1 cellular context compared by ENCODE assay signal in the genomic region with DNA sequence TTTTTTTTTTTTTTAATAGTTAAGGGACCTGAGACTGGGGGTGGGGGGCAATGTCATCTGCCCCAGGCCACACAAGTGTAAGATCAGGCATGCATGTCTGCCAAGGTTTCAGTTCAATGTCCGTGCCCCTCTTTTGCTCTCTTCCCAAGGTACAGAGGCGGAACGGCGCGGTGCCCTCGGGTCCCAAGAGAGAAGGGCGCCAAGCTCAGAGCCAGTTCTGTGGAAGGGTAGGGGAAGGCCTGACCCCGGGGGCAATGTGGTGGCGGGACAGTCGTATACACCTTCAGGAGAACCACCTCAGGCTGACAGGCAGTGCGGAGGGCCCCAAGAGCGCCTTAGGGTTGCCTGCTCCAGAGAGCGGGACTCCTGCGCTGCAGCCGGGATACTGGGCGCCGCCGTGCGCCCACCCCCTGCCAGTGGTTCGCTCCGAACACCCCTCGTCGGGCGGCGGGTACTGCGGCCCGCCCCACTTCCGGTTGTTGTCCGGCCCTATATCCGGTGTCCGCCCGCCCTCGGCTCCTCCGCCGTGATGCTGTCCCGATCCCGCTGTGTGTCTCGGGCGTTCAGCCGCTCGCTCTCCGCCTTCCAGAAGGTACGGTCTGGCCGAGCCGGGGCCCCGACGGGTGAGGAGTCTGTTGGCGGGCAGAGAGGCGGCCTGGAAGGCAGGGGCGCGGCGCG.
TF ChIP-seq lines count a peak whose summit lies in the region.

A gene (plus strand): TSS at position 492 of the 678 bp plus-strand sequence. CDS start 38 bp downstream, at position 530.

TF ChIP-seq in K562, 482 proteins besides CTCF, POLR2A, EP300 and RAD21 (continued from another document and continues in another):
- no peak for TF ChIP-seq TBL1XR1 (IDR thresholded peaks at IDR 0.05; ENCODE audit: low read length in 2 of 2)
- no peak for TF ChIP-seq KLF6 (CRISPR knock-in tag; IDR thresholded peaks at IDR 0.05; ENCODE audit: borderline replicate concordance)
- no peak for TF ChIP-seq RBM25 (IDR thresholded peaks at IDR 0.05; ENCODE audit: low read depth, low read length, severe bottlenecking)
- no peak for TF ChIP-seq GTF2E2 (tag; IDR thresholded peaks at IDR 0.05)
- peak; percentile 97 for TF ChIP-seq MBD2 (IDR thresholded peaks at IDR 0.05; ENCODE audit: borderline replicate concordance, low read depth)
- TF ChIP-seq TCF7 (IDR thresholded peaks at IDR 0.05; ENCODE audit: borderline replicate concordance), result no peak; the same call in 1 of the 2 replicates
- no peak for TF ChIP-seq EWSR1 (IDR thresholded peaks at IDR 0.05; ENCODE audit: borderline replicate concordance, low read depth, partially characterized antibody)
- TF ChIP-seq, protein P1, sequence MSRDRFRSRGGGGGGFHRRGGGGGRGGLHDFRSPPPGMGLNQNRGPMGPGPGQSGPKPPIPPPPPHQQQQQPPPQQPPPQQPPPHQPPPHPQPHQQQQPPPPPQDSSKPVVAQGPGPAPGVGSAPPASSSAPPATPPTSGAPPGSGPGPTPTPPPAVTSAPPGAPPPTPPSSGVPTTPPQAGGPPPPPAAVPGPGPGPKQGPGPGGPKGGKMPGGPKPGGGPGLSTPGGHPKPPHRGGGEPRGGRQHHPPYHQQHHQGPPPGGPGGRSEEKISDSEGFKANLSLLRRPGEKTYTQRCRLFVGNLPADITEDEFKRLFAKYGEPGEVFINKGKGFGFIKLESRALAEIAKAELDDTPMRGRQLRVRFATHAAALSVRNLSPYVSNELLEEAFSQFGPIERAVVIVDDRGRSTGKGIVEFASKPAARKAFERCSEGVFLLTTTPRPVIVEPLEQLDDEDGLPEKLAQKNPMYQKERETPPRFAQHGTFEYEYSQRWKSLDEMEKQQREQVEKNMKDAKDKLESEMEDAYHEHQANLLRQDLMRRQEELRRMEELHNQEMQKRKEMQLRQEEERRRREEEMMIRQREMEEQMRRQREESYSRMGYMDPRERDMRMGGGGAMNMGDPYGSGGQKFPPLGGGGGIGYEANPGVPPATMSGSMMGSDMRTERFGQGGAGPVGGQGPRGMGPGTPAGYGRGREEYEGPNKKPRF (IDR thresholded peaks at IDR 0.05; ENCODE audit: low read depth, low read length), result no peak
- TF ChIP-seq KHSRP (IDR thresholded peaks at IDR 0.05), result no peak
- TF ChIP-seq KAT2B (IDR thresholded peaks at IDR 0.05; ENCODE audit: low read depth, low read length), result no peak
- no peak for TF ChIP-seq ZNF77 (CRISPR knock-in tag; IDR thresholded peaks at IDR 0.05)
- TF ChIP-seq EHMT2 (IDR thresholded peaks at IDR 0.05), result no peak
- TF ChIP-seq NCOA1 (IDR thresholded peaks at IDR 0.05; ENCODE audit: low read depth), result no peak
- TF ChIP-seq CHD4 (IDR thresholded peaks at IDR 0.05; ENCODE audit: insufficient read depth, insufficient replicate concordance, low read depth, low read length, poor library complexity, severe bottlenecking), result no peak
- TF ChIP-seq, protein P2, sequence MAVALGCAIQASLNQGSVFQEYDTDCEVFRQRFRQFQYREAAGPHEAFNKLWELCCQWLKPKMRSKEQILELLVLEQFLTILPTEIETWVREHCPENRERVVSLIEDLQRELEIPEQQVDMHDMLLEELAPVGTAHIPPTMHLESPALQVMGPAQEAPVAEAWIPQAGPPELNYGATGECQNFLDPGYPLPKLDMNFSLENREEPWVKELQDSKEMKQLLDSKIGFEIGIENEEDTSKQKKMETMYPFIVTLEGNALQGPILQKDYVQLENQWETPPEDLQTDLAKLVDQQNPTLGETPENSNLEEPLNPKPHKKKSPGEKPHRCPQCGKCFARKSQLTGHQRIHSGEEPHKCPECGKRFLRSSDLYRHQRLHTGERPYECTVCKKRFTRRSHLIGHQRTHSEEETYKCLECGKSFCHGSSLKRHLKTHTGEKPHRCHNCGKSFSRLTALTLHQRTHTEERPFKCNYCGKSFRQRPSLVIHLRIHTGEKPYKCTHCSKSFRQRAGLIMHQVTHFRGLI (CRISPR knock-in tag; IDR thresholded peaks at IDR 0.05), result no peak
- TF ChIP-seq, protein P3, sequence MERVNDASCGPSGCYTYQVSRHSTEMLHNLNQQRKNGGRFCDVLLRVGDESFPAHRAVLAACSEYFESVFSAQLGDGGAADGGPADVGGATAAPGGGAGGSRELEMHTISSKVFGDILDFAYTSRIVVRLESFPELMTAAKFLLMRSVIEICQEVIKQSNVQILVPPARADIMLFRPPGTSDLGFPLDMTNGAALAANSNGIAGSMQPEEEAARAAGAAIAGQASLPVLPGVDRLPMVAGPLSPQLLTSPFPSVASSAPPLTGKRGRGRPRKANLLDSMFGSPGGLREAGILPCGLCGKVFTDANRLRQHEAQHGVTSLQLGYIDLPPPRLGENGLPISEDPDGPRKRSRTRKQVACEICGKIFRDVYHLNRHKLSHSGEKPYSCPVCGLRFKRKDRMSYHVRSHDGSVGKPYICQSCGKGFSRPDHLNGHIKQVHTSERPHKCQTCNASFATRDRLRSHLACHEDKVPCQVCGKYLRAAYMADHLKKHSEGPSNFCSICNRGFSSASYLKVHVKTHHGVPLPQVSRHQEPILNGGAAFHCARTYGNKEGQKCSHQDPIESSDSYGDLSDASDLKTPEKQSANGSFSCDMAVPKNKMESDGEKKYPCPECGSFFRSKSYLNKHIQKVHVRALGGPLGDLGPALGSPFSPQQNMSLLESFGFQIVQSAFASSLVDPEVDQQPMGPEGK (CRISPR knock-in tag; IDR thresholded peaks at IDR 0.05; ENCODE audit: borderline replicate concordance), result no peak
- no peak for TF ChIP-seq ZNF146 (CRISPR knock-in tag; IDR thresholded peaks at IDR 0.05; ENCODE audit: unreplicated experiment)
- TF ChIP-seq, protein P4, sequence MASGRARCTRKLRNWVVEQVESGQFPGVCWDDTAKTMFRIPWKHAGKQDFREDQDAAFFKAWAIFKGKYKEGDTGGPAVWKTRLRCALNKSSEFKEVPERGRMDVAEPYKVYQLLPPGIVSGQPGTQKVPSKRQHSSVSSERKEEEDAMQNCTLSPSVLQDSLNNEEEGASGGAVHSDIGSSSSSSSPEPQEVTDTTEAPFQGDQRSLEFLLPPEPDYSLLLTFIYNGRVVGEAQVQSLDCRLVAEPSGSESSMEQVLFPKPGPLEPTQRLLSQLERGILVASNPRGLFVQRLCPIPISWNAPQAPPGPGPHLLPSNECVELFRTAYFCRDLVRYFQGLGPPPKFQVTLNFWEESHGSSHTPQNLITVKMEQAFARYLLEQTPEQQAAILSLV (tag; IDR thresholded peaks at IDR 0.05), result no peak
- no peak for TF ChIP-seq DIDO1 (tag; IDR thresholded peaks at IDR 0.05; ENCODE audit: low read depth)
- TF ChIP-seq NR2C2 (CRISPR knock-in tag; IDR thresholded peaks at IDR 0.05), result no peak
- TF ChIP-seq NR2C2 (tag; IDR thresholded peaks at IDR 0.05), result no peak; the same call in 1 of the 2 replicates
- no peak for TF ChIP-seq XRCC5 (IDR thresholded peaks at IDR 0.05; ENCODE audit: low read depth, low read length)
- no peak for TF ChIP-seq BRD9 (IDR thresholded peaks at IDR 0.05; ENCODE audit: low read depth, partially characterized antibody)
- TF ChIP-seq ZNF133 (CRISPR knock-in tag; IDR thresholded peaks at IDR 0.05), result no peak
- TF ChIP-seq MED1 (CRISPR knock-in tag; IDR thresholded peaks at IDR 0.05; ENCODE audit: borderline replicate concordance), result no peak
- TF ChIP-seq, protein P5, sequence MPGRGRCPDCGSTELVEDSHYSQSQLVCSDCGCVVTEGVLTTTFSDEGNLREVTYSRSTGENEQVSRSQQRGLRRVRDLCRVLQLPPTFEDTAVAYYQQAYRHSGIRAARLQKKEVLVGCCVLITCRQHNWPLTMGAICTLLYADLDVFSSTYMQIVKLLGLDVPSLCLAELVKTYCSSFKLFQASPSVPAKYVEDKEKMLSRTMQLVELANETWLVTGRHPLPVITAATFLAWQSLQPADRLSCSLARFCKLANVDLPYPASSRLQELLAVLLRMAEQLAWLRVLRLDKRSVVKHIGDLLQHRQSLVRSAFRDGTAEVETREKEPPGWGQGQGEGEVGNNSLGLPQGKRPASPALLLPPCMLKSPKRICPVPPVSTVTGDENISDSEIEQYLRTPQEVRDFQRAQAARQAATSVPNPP (IDR thresholded peaks at IDR 0.05; ENCODE audit: borderline replicate concordance, insufficient read depth, insufficient read length), result no peak
- no peak for TF ChIP-seq RHOXF2B (CRISPR knock-in tag; conservative IDR thresholded peaks at IDR 0.05)
- TF ChIP-seq ZNF707 (CRISPR knock-in tag; conservative IDR thresholded peaks at IDR 0.05), result no peak
- TF ChIP-seq, protein P6, sequence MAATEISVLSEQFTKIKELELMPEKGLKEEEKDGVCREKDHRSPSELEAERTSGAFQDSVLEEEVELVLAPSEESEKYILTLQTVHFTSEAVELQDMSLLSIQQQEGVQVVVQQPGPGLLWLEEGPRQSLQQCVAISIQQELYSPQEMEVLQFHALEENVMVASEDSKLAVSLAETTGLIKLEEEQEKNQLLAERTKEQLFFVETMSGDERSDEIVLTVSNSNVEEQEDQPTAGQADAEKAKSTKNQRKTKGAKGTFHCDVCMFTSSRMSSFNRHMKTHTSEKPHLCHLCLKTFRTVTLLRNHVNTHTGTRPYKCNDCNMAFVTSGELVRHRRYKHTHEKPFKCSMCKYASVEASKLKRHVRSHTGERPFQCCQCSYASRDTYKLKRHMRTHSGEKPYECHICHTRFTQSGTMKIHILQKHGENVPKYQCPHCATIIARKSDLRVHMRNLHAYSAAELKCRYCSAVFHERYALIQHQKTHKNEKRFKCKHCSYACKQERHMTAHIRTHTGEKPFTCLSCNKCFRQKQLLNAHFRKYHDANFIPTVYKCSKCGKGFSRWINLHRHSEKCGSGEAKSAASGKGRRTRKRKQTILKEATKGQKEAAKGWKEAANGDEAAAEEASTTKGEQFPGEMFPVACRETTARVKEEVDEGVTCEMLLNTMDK (IDR thresholded peaks at IDR 0.05; ENCODE audit: borderline replicate concordance, insufficient read depth, low read depth, low read length, poor library complexity, severe bottlenecking), result no peak
- TF ChIP-seq ETS2 (tag; IDR thresholded peaks at IDR 0.05; ENCODE audit: borderline replicate concordance, poor library complexity, severe bottlenecking), result no peak
- TF ChIP-seq, protein P7, sequence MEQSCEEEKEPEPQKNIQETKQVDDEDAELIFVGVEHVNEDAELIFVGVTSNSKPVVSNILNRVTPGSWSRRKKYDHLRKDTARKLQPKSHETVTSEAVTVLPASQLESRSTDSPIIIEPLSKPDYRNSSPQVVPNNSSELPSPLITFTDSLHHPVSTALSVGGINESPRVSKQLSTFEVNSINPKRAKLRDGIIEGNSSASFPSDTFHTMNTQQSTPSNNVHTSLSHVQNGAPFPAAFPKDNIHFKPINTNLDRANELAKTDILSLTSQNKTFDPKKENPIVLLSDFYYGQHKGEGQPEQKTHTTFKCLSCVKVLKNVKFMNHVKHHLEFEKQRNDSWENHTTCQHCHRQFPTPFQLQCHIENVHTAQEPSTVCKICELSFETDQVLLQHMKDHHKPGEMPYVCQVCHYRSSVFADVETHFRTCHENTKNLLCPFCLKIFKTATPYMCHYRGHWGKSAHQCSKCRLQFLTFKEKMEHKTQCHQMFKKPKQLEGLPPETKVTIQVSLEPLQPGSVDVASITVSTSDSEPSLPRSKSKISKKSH (CRISPR knock-in tag; IDR thresholded peaks at IDR 0.05), result no peak
- TF ChIP-seq SRSF7 (optimal IDR thresholded peaks at IDR 0.05; ENCODE audit: low read depth, low read length), result no peak
- no peak for TF ChIP-seq ZNF764 (CRISPR knock-in tag; IDR thresholded peaks at IDR 0.05; ENCODE audit: low read depth)
- no peak for TF ChIP-seq SIN3A (IDR thresholded peaks at IDR 0.05; ENCODE audit: borderline replicate concordance in 2 of 2, control insufficient read depth in 1 of 2, low read depth in 2 of 2, low read length in 2 of 2)
- no peak for TF ChIP-seq MCM7 (IDR thresholded peaks at IDR 0.05)
- TF ChIP-seq NR1H2 (CRISPR knock-in tag; IDR thresholded peaks at IDR 0.05), result no peak
- no peak for TF ChIP-seq HLTF (IDR thresholded peaks at IDR 0.05)
- TF ChIP-seq KDM5B (IDR thresholded peaks at IDR 0.05; ENCODE audit: insufficient replicate concordance, low read depth, low read length), result peak; percentile 49
- TF ChIP-seq, protein P8, sequence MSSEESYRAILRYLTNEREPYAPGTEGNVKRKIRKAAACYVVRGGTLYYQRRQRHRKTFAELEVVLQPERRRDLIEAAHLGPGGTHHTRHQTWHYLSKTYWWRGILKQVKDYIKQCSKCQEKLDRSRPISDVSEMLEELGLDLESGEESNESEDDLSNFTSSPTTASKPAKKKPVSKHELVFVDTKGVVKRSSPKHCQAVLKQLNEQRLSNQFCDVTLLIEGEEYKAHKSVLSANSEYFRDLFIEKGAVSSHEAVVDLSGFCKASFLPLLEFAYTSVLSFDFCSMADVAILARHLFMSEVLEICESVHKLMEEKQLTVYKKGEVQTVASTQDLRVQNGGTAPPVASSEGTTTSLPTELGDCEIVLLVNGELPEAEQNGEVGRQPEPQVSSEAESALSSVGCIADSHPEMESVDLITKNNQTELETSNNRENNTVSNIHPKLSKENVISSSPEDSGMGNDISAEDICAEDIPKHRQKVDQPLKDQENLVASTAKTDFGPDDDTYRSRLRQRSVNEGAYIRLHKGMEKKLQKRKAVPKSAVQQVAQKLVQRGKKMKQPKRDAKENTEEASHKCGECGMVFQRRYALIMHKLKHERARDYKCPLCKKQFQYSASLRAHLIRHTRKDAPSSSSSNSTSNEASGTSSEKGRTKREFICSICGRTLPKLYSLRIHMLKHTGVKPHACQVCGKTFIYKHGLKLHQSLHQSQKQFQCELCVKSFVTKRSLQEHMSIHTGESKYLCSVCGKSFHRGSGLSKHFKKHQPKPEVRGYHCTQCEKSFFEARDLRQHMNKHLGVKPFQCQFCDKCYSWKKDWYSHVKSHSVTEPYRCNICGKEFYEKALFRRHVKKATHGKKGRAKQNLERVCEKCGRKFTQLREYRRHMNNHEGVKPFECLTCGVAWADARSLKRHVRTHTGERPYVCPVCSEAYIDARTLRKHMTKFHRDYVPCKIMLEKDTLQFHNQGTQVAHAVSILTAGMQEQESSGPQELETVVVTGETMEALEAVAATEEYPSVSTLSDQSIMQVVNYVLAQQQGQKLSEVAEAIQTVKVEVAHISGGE (CRISPR knock-in tag; IDR thresholded peaks at IDR 0.05), result peak; percentile 88 to 97 (median 97)
- TF ChIP-seq RUNX1 (IDR thresholded peaks at IDR 0.05; ENCODE audit: low read depth), result no peak
- no peak for TF ChIP-seq SMARCC2 (IDR thresholded peaks at IDR 0.05; ENCODE audit: low read depth)
- TF ChIP-seq, protein P9, sequence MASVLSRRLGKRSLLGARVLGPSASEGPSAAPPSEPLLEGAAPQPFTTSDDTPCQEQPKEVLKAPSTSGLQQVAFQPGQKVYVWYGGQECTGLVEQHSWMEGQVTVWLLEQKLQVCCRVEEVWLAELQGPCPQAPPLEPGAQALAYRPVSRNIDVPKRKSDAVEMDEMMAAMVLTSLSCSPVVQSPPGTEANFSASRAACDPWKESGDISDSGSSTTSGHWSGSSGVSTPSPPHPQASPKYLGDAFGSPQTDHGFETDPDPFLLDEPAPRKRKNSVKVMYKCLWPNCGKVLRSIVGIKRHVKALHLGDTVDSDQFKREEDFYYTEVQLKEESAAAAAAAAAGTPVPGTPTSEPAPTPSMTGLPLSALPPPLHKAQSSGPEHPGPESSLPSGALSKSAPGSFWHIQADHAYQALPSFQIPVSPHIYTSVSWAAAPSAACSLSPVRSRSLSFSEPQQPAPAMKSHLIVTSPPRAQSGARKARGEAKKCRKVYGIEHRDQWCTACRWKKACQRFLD (CRISPR knock-in tag; IDR thresholded peaks at IDR 0.05), result no peak
- no peak for TF ChIP-seq ZNF668 (CRISPR knock-in tag; IDR thresholded peaks at IDR 0.05)
- TF ChIP-seq PHTF2 (CRISPR knock-in tag; IDR thresholded peaks at IDR 0.05), result no peak
